Comparison of ENCODE assay signal across 30 cellular contexts in the genomic region with DNA sequence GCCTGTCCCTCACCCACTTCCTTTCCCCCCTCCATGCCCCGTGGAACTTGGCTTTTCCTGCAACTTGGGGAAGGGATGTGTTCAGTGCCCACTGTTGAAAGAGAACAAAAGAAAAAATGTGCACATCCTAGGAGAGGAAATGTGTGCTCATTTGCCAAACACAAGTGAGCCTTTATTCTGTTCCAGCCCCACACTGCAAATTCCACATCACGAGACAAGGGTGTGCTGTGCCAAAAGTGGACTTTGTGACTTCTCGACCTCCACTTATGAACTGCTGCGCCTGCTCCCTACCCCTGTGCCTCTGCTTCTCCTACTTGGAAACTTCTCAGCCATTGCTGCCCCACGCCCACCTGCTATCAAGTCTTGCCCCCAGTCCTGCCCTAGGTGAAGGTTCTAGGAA.
"Had no signal": no experiment of that assay in that cellular context is flagged by ENCODE, and none has a peak within 500 bp of the region (broad histone marks: within the 10 kb centered on the region; RNA-seq: fewer than 3 reads in every experiment).

No MANE protein-coding gene starts in this region.

- H3K27ac ChIP-seq: adrenal gland, body of pancreas, SJCRH30, VCaP had no signal

- H3K9me3 ChIP-seq: adrenal gland, body of pancreas, SJCRH30 had no signal

- H3K4me3 ChIP-seq: adrenal gland, body of pancreas, SJCRH30 had no signal

- H3K4me1 ChIP-seq: adrenal gland, SJCRH30 had no signal

- DNase-seq: activated B cell treated with CpG ODN at 0.5 μM for 24 hours; activated CD4-positive, alpha-beta memory T cell treated with anti-CD3 and anti-CD28 coated beads for 36 hours; activated CD4-positive, alpha-beta T cell treated with anti-CD3 and anti-CD28 coated beads for 4 hours; activated CD4-positive, alpha-beta T cell treated with anti-CD3 and anti-CD28 coated beads, Interleukin-2, amount 50 U/mL, for 1 hour; activated CD4-positive, CD25-positive, alpha-beta regulatory T cell treated with anti-CD3 and anti-CD28 coated beads, Interleukin-2, amount 50 U/mL, for 72 hours; activated CD8-positive, alpha-beta memory T cell treated with anti-CD3 and anti-CD28 coated beads, Interleukin-2, amount 50 U/mL, for 4 hours; activated gamma-delta T cell treated with Interleukin-2 at 50 U/mL for 16 hours; activated naive CD4-positive, alpha-beta T cell treated with anti-CD3 and anti-CD28 coated beads for 36 hours; activated T-cell treated with anti-CD3 and anti-CD28 coated beads for 4 hours; activated T-cell treated with anti-CD3 and anti-CD28 coated beads, Interleukin-2, amount 50 U/mL, for 4 hours; adrenal gland; body of pancreas; cerebellar nuclear complex; NCI-H1092 treated with DMSO at 0.1 percent for 48 hours; NCI-H1417; NCI-H146; NCI-H187; NCI-H2081; NCI-H2171 treated with DMSO at 0.1 percent for 48 hours; NCI-H226; NCI-H524 treated with DMSO at 0.1 percent for 48 hours; SHP77; SJCRH30; T-cell; T-helper 2 cell; T-helper 9 cell had no signal

- H3K36me3 ChIP-seq: adrenal gland, SJCRH30 had no signal

- ATAC-seq: activated naive CD4-positive, alpha-beta T cell treated with anti-CD3 and anti-CD28 coated beads, Interleukin-2, amount 50 U/mL, for 72 hours; activated T-cell treated with anti-CD3 and anti-CD28 coated beads, Interleukin-2, amount 50 U/mL, for 4 hours; body of pancreas; Panc1; SK-N-SH treated with all-trans-retinoic acid at 6 μM for 48 hours; T-cell had no signal

- H3K27me3 ChIP-seq: adrenal gland, body of pancreas, SJCRH30 had no signal
